ENCODE assay signal across 36 cellular contexts in the genomic region with DNA sequence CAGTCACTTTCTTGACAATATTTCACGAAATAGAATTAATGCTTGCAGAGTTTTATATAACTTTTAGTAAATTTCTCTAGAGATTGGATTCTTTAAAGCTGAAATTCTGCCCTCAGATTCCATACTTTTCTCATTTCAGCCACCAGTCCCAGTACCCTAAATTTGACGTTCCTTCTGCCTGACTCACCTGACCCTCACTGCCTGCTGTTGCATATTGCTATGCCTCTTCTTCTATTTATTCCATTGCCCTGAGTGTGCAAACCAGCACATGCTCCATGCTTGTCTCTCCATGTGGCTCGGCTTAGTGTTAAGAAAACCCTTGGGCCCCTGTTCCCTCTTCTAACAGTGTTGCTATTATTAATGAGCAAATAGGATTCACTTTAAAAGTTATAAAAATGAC.
DNase-seq lines count a peak whose midpoint lies in the region; ATAC-seq and TF ChIP-seq lines count a peak whose summit lies in the region.
"Had no signal": no experiment of that assay in that cellular context is flagged by ENCODE, and none has a peak within 500 bp of the region (broad histone marks: within the 10 kb centered on the region; RNA-seq: fewer than 3 reads in every experiment).

No MANE protein-coding gene starts in this region.

- H2BK120ac ChIP-seq in IMR-90 (ENCODE audit: low read depth, low read length), result peak overlapping the region; percentile 59; the same call in 1 of the 2 replicates
- no peak overlapping the region for H2BK120ac ChIP-seq in mesenchymal stem cell (ENCODE audit: low read depth, low read length)

- no peak overlapping the region for H3K4me2 ChIP-seq in IMR-90 (ENCODE audit: low read depth, low read length)
- no peak overlapping the region for H3K4me2 ChIP-seq in mesenchymal stem cell (ENCODE audit: low read length, poor library complexity, severe bottlenecking)
- H3K4me2 ChIP-seq: hepatocyte had no signal

- POLR2A ChIA-PET in IMR-90 (lab: Charles Lee; ENCODE audit: unreplicated experiment), result no interaction called here

- no peak overlapping the region for H2BK5ac ChIP-seq in IMR-90 (ENCODE audit: low read depth, low read length, poor library complexity, severe bottlenecking)
- H2BK5ac ChIP-seq in mesenchymal stem cell (ENCODE audit: low read depth, low read length, poor library complexity, severe bottlenecking), result no peak overlapping the region

- H4K8ac ChIP-seq in IMR-90 (ENCODE audit: low read depth in 2 of 2, low read length in 2 of 2), result no peak overlapping the region
- no peak overlapping the region for H4K8ac ChIP-seq in mesenchymal stem cell (ENCODE audit: low read length)

- H4K91ac ChIP-seq in IMR-90 (ENCODE audit: insufficient read depth, low read depth, low read length) (no peak overlapping the region), mesenchymal stem cell (ENCODE audit: low read length) (peak overlapping the region; percentile 68)

- H2AK5ac ChIP-seq in IMR-90 (ENCODE audit: low read depth, low read length), result no peak overlapping the region
- no peak overlapping the region for H2AK5ac ChIP-seq in mesenchymal stem cell (ENCODE audit: low read length, severe bottlenecking)

- H3K79me1 ChIP-seq in IMR-90 (ENCODE audit: low read depth in 1 of 2, low read length in 2 of 2) (no peaks in the 10 kb centered on the region), mesenchymal stem cell (replicated peaks; ENCODE audit: low read length, poor library complexity, severe bottlenecking) (no peaks in the 10 kb centered on the region)

- peak overlapping the region in 1 of 2 experiments; percentile 77 for H2BK12ac ChIP-seq in mesenchymal stem cell (ENCODE audit: low read length in 2 of 2)

- no peak overlapping the region for H4K5ac ChIP-seq in IMR-90 (ENCODE audit: low read depth, low read length)

- peak overlapping the region; percentile 24; the same call in 1 of the 2 replicates for H2BK20ac ChIP-seq in IMR-90 (ENCODE audit: low read depth, low read length)

- no peak overlapping the region for H3K56ac ChIP-seq in IMR-90 (ENCODE audit: extremely low read depth, insufficient read depth, low read length)

- H3K18ac ChIP-seq in IMR-90 (ENCODE audit: low read depth, low read length) (no peak overlapping the region), mesenchymal stem cell (ENCODE audit: low read depth in 1 of 2, low read length in 2 of 2) (peak overlapping the region; percentile 43 to 58)

- H2BK15ac ChIP-seq in IMR-90 (ENCODE audit: low read depth, low read length) (no peak overlapping the region), mesenchymal stem cell (ENCODE audit: low read depth, poor library complexity, severe bottlenecking) (no peak overlapping the region)

- H3K4me3 ChIP-seq in IMR-90 (ENCODE audit: insufficient read depth, low read depth, low read length) (no peak overlapping the region), choroid plexus epithelial cell (ENCODE audit: low read depth, low read length) (no peak overlapping the region), mesenchymal stem cell (ENCODE audit: insufficient read depth in 1 of 2, low read depth in 1 of 2, low read length in 2 of 2) (no peak overlapping the region), left ventricle myocardium inferior (no peak overlapping the region)
- H3K4me3 ChIP-seq: A549, cardiac muscle cell, coronary artery, gastrocnemius medialis, GM12878, hepatocyte, lung, SJSA1, upper lobe of right lung had no signal

- WGBS in IMR-90 (ENCODE audit: extremely low coverage in 2 of 2, insufficient read length in 1 of 2), 2 experiments, result 40% methylated on average over 1 of the region's 3 CpGs; no CpG with 5 or more reads in 1 of the 2 experiments
- WGBS in mesenchymal stem cell, result 57% methylated on average over 1 of the region's 3 CpGs

- H3K27ac ChIP-seq in IMR-90 (ENCODE audit: insufficient read depth, low read length) (no peak overlapping the region), mesenchymal stem cell (ENCODE audit: low read length, poor library complexity, severe bottlenecking) (no peak overlapping the region), left ventricle myocardium inferior (replicated peaks) (no peak overlapping the region)
- H3K27ac ChIP-seq: cardiac muscle cell, coronary artery, gastrocnemius medialis, hepatocyte, HL-60, SJSA1, upper lobe of right lung, WERI-Rb-1 had no signal

- DNase-seq in AG20443 (ENCODE audit: low spot score) (peak; percentile 4), IMR-90 (peak; percentile 54), choroid plexus epithelial cell (ENCODE audit: low read depth) (peak; percentile 4), mesenchymal stem cell (peak; percentile 12), medulla oblongata (ENCODE audit: extremely low spot score) (no peak), Right ventricle myocardium inferior (ENCODE audit: missing footprints) (no peak), left ventricle myocardium inferior (no peak)
- DNase-seq in activated CD4-positive, alpha-beta T cell treated with anti-CD3 and anti-CD28 coated beads, Interleukin-2, amount 50 U/mL, for 48 hours, result no peak
- DNase-seq: activated CD4-positive, alpha-beta T cell treated with anti-CD3 and anti-CD28 coated beads for 48 hours; activated gamma-delta T cell; activated naive CD8-positive, alpha-beta T cell treated with anti-CD3 and anti-CD28 coated beads for 36 hours; anterior cingulate cortex; BE2C; CD8-positive, alpha-beta memory T cell; DMS 273 treated with DMSO at 0.1 percent for 48 hours; effector CD8-positive, alpha-beta T cell; gastrocnemius medialis; H7; MV-4-11; NCI-H146; NCI-H2107; NCI-H774; occipital lobe; stimulated activated naive CD4-positive, alpha-beta T cell; T1000; upper lobe of right lung; WERI-Rb-1 had no signal

- dilution Hi-C loops in IMR-90 (cut with HindIII; ENCODE audit: low sequenced_read_pairs, unreplicated experiment), result no loop called here

- no peak overlapping the region for H2AFZ ChIP-seq in IMR-90 (replicated peaks; ENCODE audit: low read length, poor library complexity)
- no peak overlapping the region for H2AFZ ChIP-seq in mesenchymal stem cell (ENCODE audit: low read depth, low read length)
- H2AFZ ChIP-seq: hepatocyte had no signal

- no peak overlapping the region for H3K14ac ChIP-seq in IMR-90 (replicated peaks; ENCODE audit: low read depth, low read length)
- no peak overlapping the region for H3K14ac ChIP-seq in mesenchymal stem cell (ENCODE audit: low read length in 2 of 2)

- TF ChIP-seq RAD21 in IMR-90 (IDR thresholded peaks at IDR 0.05; ENCODE audit: low read length), result no peak

- no peaks in the 10 kb centered on the region; the same call in 1 of the 2 replicates for H3K9me1 ChIP-seq in IMR-90 (ENCODE audit: insufficient read depth, low read length)

- in situ Hi-C loops in IMR-90 (cut with MboI; ENCODE audit: low sequenced_read_pairs), result no loop called here

- H4K20me1 ChIP-seq in IMR-90 (ENCODE audit: insufficient read depth, low read length), result no peaks in the 10 kb centered on the region

- H3K23ac ChIP-seq in IMR-90 (ENCODE audit: low read depth, low read length) (no peak overlapping the region), mesenchymal stem cell (ENCODE audit: low read length in 2 of 2) (no peak overlapping the region)

- intact Hi-C loops in IMR-90 (cut with micrococcal nuclease) (no loop called here), Right ventricle myocardium inferior (cut with DNase I) (no loop called here), left ventricle myocardium inferior (cut with micrococcal nuclease) (no loop called here)

- H3K9me3 ChIP-seq in IMR-90 (ENCODE audit: control insufficient read depth, insufficient read depth, low read length) (no peaks in the 10 kb centered on the region), mesenchymal stem cell (ENCODE audit: control insufficient read depth, low read length) (no peaks in the 10 kb centered on the region), left ventricle myocardium inferior (replicated peaks) (peaks cover 9% of the 10 kb centered on the region)
- H3K9me3 ChIP-seq: A549, BE2C, gastrocnemius medialis, SJSA1, upper lobe of right lung had no signal

- CTCF ChIA-PET in IMR-90 (lab: Yijun Ruan, JAX), result no interaction called here

- no peaks in the 10 kb centered on the region; the same call in none of the 2 replicates for H3K4me1 ChIP-seq in IMR-90 (ENCODE audit: control insufficient read depth, insufficient read depth, low read length)
- peaks cover 2% of the 10 kb centered on the region for H3K4me1 ChIP-seq in mesenchymal stem cell (ENCODE audit: control insufficient read depth, insufficient read depth, low read depth, low read length)
- H3K4me1 ChIP-seq in left ventricle myocardium inferior, result no peaks in the 10 kb centered on the region
- H3K4me1 ChIP-seq: BE2C, gastrocnemius medialis, SJSA1, upper lobe of right lung had no signal

- no peak for TF ChIP-seq CTCF in IMR-90 (conservative IDR thresholded peaks at IDR 0.05; ENCODE audit: low read depth, low read length)
- no peak for TF ChIP-seq CTCF in choroid plexus epithelial cell (conservative IDR thresholded peaks at IDR 0.05; ENCODE audit: low read depth, low read length)
- no peak for TF ChIP-seq CTCF in left ventricle myocardium inferior (IDR thresholded peaks at IDR 0.05; ENCODE audit: borderline replicate concordance)

- H3K9ac ChIP-seq in IMR-90 (ENCODE audit: low read depth, low read length) (no peak overlapping the region), mesenchymal stem cell (ENCODE audit: low read length) (no peak overlapping the region)

- no TSS peak for BruUV-seq in IMR-90 (replicated peaks; lab: Mats Ljungman, UMichigan)

- H3K36me3 ChIP-seq in IMR-90 (ENCODE audit: control insufficient read depth, insufficient read depth, low read length) (no peaks in the 10 kb centered on the region), mesenchymal stem cell (ENCODE audit: control insufficient read depth in 1 of 2, insufficient read depth in 2 of 2, low read depth in 1 of 2, low read length in 2 of 2) (no peaks in the 10 kb centered on the region), left ventricle myocardium inferior (no peaks in the 10 kb centered on the region)
- H3K36me3 ChIP-seq: BE2C, cardiac muscle cell, gastrocnemius medialis, SJSA1, upper lobe of right lung, WERI-Rb-1 had no signal

- 0 out of 2 replicates have a peak, but pooled peaks have one; percentile 24 for ATAC-seq in IMR-90 (ENCODE audit: low read depth)
- no peak for ATAC-seq in Right ventricle myocardium inferior
- ATAC-seq: gastrocnemius medialis; GM12878; natural killer cell treated with Interleukin-12 subunit alpha and Interleukin-12 subunit beta and Interleukin-15 and Interleukin-18, amount 100 ng/mL, for 72 hours; upper lobe of right lung had no signal

- H3K27me3 ChIP-seq in IMR-90 (ENCODE audit: control insufficient read depth, insufficient read depth, low read length) (no peaks in the 10 kb centered on the region), mesenchymal stem cell (ENCODE audit: control insufficient read depth in 1 of 2, insufficient read depth in 1 of 2, low read length in 2 of 2) (no peaks in the 10 kb centered on the region), left ventricle myocardium inferior (ENCODE audit: low read depth) (no peaks in the 10 kb centered on the region)
- H3K27me3 ChIP-seq: BE2C, cardiac muscle cell, gastrocnemius medialis, hepatocyte, SJSA1, upper lobe of right lung had no signal

- H2AK9ac ChIP-seq in IMR-90 (replicated peaks; ENCODE audit: low read depth, low read length, poor library complexity), result no peak overlapping the region

- no peak for TF ChIP-seq POLR2A in IMR-90 (IDR thresholded peaks at IDR 0.05; ENCODE audit: low read depth, low read length)

- peak overlapping the region; percentile 50 for H3K4ac ChIP-seq in IMR-90 (ENCODE audit: low read depth, low read length)
- H3K4ac ChIP-seq in mesenchymal stem cell (ENCODE audit: low read depth in 1 of 2, low read length in 2 of 2), result no peak overlapping the region

Comparison
In these comparisons a context has a peak if more than half of its experiments do, and no peak if none do; other contexts are left out.
1. DNase-seq: peak in AG20443 (single experiment), IMR-90 (single experiment), choroid plexus epithelial cell (single experiment) and mesenchymal stem cell (single experiment); none in medulla oblongata (single experiment), Right ventricle myocardium inferior (single experiment), left ventricle myocardium inferior (single experiment) and activated CD4-positive, alpha-beta T cell treated with anti-CD3 and anti-CD28 coated beads, Interleukin-2, amount 50 U/mL, for 48 hours (0 of 2).